In the genomic region with DNA sequence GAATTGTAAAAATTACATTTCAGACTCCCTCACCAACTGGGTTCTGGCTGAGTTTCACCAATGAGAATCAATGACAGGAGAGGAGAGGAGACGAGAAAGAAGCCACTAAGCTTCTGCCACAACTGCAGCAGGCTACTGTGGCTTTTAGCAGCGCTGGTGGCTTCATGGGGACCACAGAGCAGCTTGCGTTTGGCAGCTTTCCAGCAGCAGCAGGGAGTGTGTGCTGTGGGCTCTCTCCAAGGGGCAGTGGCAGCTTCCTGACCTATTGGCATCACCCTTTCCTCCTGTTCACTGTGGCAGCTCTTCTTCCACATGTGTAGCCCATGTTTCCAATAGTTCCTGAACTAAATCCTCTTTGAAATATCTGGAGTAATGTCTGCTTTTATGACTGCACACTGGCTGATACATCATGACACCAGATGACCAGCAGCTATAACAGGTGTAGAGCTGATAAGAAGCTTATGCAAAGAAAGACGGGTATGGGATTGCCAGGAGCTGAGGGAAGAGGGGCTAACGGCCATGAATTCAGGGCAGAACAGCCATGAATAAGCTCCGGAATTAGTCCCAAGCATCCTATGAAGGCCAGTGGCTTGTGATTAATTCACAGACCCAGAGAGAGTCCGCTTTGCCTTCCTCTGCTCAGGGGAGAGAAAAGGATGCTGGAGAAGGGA, we compare ENCODE assay signal across 1 cellular context.
TF ChIP-seq lines count a peak whose summit lies in the region.

No MANE protein-coding gene starts in this region.

TF ChIP-seq in K562, 482 proteins besides CTCF, POLR2A, EP300 and RAD21 (continues in another document):
- TF ChIP-seq ELF4 (CRISPR knock-in tag; IDR thresholded peaks at IDR 0.05) (no peak), RBM22 (IDR thresholded peaks at IDR 0.05; ENCODE audit: low read depth, low read length, poor library complexity, severe bottlenecking) (no peak), PHTF2 (CRISPR knock-in tag; IDR thresholded peaks at IDR 0.05) (no peak), TCF3 (CRISPR knock-in tag; IDR thresholded peaks at IDR 0.05) (0 out of 2 replicates have a peak, but pooled peaks have one; percentile 31), ZNF12 (CRISPR knock-in tag; IDR thresholded peaks at IDR 0.05) (no peak), ZFP30 (CRISPR knock-in tag; IDR thresholded peaks at IDR 0.05; ENCODE audit: borderline replicate concordance) (no peak), CBFA2T3 (IDR thresholded peaks at IDR 0.05) (peak; percentile 67), RBM17 (IDR thresholded peaks at IDR 0.05; ENCODE audit: borderline replicate concordance, low read depth, low read length) (no peak), ILK (tag; IDR thresholded peaks at IDR 0.05; ENCODE audit: borderline replicate concordance, low read depth) (no peak), POLR2H (tag; IDR thresholded peaks at IDR 0.05; ENCODE audit: low read depth) (no peak), RBM14 (IDR thresholded peaks at IDR 0.05; ENCODE audit: borderline replicate concordance, insufficient read depth, low read depth, low read length) (no peak), NCOA4 (IDR thresholded peaks at IDR 0.05; ENCODE audit: partially characterized antibody) (no peak), DMBX1 (CRISPR knock-in tag; IDR thresholded peaks at IDR 0.05; ENCODE audit: borderline replicate concordance) (no peak), SMARCA4 (IDR thresholded peaks at IDR 0.05) (0 out of 2 replicates have a peak, but pooled peaks have one; percentile 14), DPF2 (IDR thresholded peaks at IDR 0.05) (0 out of 2 replicates have a peak, but pooled peaks have one; percentile 32), CBFA2T2 (conservative IDR thresholded peaks at IDR 0.05) (0 out of 2 replicates have a peak, but pooled peaks have one; percentile 28), KDM1A (IDR thresholded peaks at IDR 0.05) (peak in 1 of 2 experiments; percentile 30; a peak in 2 of 4 replicates), POLR2G (IDR thresholded peaks at IDR 0.05; ENCODE audit: low read depth, low read length) (no peak), ZNF146 (CRISPR knock-in tag; IDR thresholded peaks at IDR 0.05; ENCODE audit: unreplicated experiment) (no peak), NFXL1 (CRISPR knock-in tag; IDR thresholded peaks at IDR 0.05) (no peak), SMAD4 (CRISPR knock-in tag; conservative IDR thresholded peaks at IDR 0.05) (no peak), TAF15 (IDR thresholded peaks at IDR 0.05; ENCODE audit: low read depth, low read length) (no peak), MAFG (tag; conservative IDR thresholded peaks at IDR 0.05) (no peak), ZNF384 (IDR thresholded peaks at IDR 0.05; ENCODE audit: low read depth, low read length) (no peak), ZBTB1 (CRISPR knock-in tag; IDR thresholded peaks at IDR 0.05; ENCODE audit: borderline replicate concordance, low read depth) (no peak)
- TF ChIP-seq, protein P1, sequence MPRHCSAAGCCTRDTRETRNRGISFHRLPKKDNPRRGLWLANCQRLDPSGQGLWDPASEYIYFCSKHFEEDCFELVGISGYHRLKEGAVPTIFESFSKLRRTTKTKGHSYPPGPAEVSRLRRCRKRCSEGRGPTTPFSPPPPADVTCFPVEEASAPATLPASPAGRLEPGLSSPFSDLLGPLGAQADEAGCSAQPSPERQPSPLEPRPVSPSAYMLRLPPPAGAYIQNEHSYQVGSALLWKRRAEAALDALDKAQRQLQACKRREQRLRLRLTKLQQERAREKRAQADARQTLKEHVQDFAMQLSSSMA (CRISPR knock-in tag; IDR thresholded peaks at IDR 0.05) = no peak
- TF ChIP-seq, protein P2, sequence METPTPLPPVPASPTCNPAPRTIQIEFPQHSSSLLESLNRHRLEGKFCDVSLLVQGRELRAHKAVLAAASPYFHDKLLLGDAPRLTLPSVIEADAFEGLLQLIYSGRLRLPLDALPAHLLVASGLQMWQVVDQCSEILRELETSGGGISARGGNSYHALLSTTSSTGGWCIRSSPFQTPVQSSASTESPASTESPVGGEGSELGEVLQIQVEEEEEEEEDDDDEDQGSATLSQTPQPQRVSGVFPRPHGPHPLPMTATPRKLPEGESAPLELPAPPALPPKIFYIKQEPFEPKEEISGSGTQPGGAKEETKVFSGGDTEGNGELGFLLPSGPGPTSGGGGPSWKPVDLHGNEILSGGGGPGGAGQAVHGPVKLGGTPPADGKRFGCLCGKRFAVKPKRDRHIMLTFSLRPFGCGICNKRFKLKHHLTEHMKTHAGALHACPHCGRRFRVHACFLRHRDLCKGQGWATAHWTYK (CRISPR knock-in tag; IDR thresholded peaks at IDR 0.05) = peak; percentile 76; the same call in 1 of the 2 replicates
- TF ChIP-seq, protein P3, sequence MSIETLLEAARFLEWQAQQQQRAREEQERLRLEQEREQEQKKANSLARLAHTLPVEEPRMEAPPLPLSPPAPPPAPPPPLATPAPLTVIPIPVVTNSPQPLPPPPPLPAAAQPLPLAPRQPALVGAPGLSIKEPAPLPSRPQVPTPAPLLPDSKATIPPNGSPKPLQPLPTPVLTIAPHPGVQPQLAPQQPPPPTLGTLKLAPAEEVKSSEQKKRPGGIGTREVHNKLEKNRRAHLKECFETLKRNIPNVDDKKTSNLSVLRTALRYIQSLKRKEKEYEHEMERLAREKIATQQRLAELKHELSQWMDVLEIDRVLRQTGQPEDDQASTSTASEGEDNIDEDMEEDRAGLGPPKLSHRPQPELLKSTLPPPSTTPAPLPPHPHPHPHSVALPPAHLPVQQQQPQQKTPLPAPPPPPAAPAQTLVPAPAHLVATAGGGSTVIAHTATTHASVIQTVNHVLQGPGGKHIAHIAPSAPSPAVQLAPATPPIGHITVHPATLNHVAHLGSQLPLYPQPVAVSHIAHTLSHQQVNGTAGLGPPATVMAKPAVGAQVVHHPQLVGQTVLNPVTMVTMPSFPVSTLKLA (conservative IDR thresholded peaks at IDR 0.05) = 0 out of 4 replicates have a peak, but pooled peaks of 1 of the 2 experiments have one; percentile 19
- TF ChIP-seq, protein P4, sequence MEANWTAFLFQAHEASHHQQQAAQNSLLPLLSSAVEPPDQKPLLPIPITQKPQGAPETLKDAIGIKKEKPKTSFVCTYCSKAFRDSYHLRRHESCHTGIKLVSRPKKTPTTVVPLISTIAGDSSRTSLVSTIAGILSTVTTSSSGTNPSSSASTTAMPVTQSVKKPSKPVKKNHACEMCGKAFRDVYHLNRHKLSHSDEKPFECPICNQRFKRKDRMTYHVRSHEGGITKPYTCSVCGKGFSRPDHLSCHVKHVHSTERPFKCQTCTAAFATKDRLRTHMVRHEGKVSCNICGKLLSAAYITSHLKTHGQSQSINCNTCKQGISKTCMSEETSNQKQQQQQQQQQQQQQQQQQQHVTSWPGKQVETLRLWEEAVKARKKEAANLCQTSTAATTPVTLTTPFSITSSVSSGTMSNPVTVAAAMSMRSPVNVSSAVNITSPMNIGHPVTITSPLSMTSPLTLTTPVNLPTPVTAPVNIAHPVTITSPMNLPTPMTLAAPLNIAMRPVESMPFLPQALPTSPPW (CRISPR knock-in tag; IDR thresholded peaks at IDR 0.05) = no peak
- TF ChIP-seq, protein P5, sequence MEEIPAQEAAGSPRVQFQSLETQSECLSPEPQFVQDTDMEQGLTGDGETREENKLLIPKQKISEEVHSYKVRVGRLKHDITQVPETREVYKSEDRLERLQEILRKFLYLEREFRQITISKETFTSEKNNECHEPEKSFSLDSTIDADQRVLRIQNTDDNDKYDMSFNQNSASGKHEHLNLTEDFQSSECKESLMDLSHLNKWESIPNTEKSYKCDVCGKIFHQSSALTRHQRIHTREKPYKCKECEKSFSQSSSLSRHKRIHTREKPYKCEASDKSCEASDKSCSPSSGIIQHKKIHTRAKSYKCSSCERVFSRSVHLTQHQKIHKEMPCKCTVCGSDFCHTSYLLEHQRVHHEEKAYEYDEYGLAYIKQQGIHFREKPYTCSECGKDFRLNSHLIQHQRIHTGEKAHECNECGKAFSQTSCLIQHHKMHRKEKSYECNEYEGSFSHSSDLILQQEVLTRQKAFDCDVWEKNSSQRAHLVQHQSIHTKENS (CRISPR knock-in tag; IDR thresholded peaks at IDR 0.05) = no peak
- TF ChIP-seq, protein P6, sequence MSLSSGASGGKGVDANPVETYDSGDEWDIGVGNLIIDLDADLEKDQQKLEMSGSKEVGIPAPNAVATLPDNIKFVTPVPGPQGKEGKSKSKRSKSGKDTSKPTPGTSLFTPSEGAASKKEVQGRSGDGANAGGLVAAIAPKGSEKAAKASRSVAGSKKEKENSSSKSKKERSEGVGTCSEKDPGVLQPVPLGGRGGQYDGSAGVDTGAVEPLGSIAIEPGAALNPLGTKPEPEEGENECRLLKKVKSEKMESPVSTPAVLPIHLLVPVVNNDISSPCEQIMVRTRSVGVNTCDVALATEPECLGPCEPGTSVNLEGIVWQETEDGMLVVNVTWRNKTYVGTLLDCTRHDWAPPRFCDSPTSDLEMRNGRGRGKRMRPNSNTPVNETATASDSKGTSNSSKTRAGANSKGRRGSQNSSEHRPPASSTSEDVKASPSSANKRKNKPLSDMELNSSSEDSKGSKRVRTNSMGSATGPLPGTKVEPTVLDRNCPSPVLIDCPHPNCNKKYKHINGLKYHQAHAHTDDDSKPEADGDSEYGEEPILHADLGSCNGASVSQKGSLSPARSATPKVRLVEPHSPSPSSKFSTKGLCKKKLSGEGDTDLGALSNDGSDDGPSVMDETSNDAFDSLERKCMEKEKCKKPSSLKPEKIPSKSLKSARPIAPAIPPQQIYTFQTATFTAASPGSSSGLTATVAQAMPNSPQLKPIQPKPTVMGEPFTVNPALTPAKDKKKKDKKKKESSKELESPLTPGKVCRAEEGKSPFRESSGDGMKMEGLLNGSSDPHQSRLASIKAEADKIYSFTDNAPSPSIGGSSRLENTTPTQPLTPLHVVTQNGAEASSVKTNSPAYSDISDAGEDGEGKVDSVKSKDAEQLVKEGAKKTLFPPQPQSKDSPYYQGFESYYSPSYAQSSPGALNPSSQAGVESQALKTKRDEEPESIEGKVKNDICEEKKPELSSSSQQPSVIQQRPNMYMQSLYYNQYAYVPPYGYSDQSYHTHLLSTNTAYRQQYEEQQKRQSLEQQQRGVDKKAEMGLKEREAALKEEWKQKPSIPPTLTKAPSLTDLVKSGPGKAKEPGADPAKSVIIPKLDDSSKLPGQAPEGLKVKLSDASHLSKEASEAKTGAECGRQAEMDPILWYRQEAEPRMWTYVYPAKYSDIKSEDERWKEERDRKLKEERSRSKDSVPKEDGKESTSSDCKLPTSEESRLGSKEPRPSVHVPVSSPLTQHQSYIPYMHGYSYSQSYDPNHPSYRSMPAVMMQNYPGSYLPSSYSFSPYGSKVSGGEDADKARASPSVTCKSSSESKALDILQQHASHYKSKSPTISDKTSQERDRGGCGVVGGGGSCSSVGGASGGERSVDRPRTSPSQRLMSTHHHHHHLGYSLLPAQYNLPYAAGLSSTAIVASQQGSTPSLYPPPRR (CRISPR knock-in tag; IDR thresholded peaks at IDR 0.05; ENCODE audit: borderline replicate concordance) = no peak
- TF ChIP-seq, protein P7, sequence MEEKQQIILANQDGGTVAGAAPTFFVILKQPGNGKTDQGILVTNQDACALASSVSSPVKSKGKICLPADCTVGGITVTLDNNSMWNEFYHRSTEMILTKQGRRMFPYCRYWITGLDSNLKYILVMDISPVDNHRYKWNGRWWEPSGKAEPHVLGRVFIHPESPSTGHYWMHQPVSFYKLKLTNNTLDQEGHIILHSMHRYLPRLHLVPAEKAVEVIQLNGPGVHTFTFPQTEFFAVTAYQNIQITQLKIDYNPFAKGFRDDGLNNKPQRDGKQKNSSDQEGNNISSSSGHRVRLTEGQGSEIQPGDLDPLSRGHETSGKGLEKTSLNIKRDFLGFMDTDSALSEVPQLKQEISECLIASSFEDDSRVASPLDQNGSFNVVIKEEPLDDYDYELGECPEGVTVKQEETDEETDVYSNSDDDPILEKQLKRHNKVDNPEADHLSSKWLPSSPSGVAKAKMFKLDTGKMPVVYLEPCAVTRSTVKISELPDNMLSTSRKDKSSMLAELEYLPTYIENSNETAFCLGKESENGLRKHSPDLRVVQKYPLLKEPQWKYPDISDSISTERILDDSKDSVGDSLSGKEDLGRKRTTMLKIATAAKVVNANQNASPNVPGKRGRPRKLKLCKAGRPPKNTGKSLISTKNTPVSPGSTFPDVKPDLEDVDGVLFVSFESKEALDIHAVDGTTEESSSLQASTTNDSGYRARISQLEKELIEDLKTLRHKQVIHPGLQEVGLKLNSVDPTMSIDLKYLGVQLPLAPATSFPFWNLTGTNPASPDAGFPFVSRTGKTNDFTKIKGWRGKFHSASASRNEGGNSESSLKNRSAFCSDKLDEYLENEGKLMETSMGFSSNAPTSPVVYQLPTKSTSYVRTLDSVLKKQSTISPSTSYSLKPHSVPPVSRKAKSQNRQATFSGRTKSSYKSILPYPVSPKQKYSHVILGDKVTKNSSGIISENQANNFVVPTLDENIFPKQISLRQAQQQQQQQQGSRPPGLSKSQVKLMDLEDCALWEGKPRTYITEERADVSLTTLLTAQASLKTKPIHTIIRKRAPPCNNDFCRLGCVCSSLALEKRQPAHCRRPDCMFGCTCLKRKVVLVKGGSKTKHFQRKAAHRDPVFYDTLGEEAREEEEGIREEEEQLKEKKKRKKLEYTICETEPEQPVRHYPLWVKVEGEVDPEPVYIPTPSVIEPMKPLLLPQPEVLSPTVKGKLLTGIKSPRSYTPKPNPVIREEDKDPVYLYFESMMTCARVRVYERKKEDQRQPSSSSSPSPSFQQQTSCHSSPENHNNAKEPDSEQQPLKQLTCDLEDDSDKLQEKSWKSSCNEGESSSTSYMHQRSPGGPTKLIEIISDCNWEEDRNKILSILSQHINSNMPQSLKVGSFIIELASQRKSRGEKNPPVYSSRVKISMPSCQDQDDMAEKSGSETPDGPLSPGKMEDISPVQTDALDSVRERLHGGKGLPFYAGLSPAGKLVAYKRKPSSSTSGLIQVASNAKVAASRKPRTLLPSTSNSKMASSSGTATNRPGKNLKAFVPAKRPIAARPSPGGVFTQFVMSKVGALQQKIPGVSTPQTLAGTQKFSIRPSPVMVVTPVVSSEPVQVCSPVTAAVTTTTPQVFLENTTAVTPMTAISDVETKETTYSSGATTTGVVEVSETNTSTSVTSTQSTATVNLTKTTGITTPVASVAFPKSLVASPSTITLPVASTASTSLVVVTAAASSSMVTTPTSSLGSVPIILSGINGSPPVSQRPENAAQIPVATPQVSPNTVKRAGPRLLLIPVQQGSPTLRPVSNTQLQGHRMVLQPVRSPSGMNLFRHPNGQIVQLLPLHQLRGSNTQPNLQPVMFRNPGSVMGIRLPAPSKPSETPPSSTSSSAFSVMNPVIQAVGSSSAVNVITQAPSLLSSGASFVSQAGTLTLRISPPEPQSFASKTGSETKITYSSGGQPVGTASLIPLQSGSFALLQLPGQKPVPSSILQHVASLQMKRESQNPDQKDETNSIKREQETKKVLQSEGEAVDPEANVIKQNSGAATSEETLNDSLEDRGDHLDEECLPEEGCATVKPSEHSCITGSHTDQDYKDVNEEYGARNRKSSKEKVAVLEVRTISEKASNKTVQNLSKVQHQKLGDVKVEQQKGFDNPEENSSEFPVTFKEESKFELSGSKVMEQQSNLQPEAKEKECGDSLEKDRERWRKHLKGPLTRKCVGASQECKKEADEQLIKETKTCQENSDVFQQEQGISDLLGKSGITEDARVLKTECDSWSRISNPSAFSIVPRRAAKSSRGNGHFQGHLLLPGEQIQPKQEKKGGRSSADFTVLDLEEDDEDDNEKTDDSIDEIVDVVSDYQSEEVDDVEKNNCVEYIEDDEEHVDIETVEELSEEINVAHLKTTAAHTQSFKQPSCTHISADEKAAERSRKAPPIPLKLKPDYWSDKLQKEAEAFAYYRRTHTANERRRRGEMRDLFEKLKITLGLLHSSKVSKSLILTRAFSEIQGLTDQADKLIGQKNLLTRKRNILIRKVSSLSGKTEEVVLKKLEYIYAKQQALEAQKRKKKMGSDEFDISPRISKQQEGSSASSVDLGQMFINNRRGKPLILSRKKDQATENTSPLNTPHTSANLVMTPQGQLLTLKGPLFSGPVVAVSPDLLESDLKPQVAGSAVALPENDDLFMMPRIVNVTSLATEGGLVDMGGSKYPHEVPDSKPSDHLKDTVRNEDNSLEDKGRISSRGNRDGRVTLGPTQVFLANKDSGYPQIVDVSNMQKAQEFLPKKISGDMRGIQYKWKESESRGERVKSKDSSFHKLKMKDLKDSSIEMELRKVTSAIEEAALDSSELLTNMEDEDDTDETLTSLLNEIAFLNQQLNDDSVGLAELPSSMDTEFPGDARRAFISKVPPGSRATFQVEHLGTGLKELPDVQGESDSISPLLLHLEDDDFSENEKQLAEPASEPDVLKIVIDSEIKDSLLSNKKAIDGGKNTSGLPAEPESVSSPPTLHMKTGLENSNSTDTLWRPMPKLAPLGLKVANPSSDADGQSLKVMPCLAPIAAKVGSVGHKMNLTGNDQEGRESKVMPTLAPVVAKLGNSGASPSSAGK (IDR thresholded peaks at IDR 0.05) = no peak
